In genomic region chr1:211680752-211681327, GRCh38 we compare ENCODE assay signal across 1 cellular context.
TF ChIP-seq lines count a peak whose summit lies in the region.

No MANE protein-coding gene starts in this region.

TF ChIP-seq in K562, 482 proteins besides CTCF, POLR2A, EP300 and RAD21 (continued from another document):
- TF ChIP-seq HES1 (IDR thresholded peaks at IDR 0.05; ENCODE audit: low read depth) (0 out of 2 replicates have a peak, but pooled peaks have one; percentile 17), NRF1 (conservative IDR thresholded peaks at IDR 0.05 in 1 of 2, IDR thresholded peaks at IDR 0.05 in 1 of 2) (peak; percentile 94 to 95), KDM1A (IDR thresholded peaks at IDR 0.05) (peak; percentile 100), BRD4 (IDR thresholded peaks at IDR 0.05) (no peak), CUX1 (CRISPR knock-in tag; IDR thresholded peaks at IDR 0.05) (no peak), GATAD2B (IDR thresholded peaks at IDR 0.05; ENCODE audit: borderline replicate concordance) (peak; percentile 59; the same call in 1 of the 2 replicates), ZNF644 (tag; IDR thresholded peaks at IDR 0.05; ENCODE audit: low read depth) (peak; percentile 79), MNT (conservative IDR thresholded peaks at IDR 0.05) (peak; percentile 25 to 69; a peak in 2 of 4 replicates)
